9 cellular contexts compared by ENCODE assay signal in the genomic region with DNA sequence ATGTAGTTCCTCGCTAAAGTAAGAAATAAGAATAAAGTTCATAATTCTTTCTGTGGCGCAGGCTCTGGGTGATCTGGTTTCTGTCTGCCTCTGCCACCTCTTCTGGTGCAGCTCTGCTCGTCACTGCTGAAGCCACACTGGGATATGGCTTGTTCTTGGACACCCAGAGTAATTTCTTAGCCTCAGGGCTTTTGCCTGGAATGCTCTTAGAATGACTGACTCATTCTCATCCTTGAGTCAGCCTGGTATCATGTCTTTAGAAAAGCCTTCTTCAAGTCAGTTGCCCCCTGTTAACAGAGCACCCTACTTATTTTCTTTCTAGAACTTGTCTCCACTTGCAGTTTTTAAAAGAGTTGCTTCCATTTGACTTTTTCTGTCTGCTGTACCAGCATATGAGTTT. TPM values are rescaled to one million over a fixed set of nuclear protein-coding genes. Genes with fewer than 3 reads are reported as not detected.
DNase-seq lines count a peak whose midpoint lies in the region; ATAC-seq and TF ChIP-seq lines count a peak whose summit lies in the region.
"Had no signal": no experiment of that assay in that cellular context is flagged by ENCODE, and none has a peak within 500 bp of the region (broad histone marks: within the 10 kb centered on the region; RNA-seq: fewer than 3 reads in every experiment).

No MANE protein-coding gene starts in this region.

- H3K36me3 Mint-ChIP-seq in brain (peaks cover 57% of the 10 kb centered on the region), natural killer cell (no peaks in the 10 kb centered on the region)

- H3K4me1 Mint-ChIP-seq in brain: peaks cover 38% of the 10 kb centered on the region
- H3K4me1 Mint-ChIP-seq in natural killer cell: peaks cover 38 to 57% of the 10 kb centered on the region in 2 donors

- no peak overlapping the region for H3K4me3 ChIP-seq in SJCRH30

- no peak overlapping the region for H3K27ac ChIP-seq in SJCRH30

- DNase-seq in Caki2 (ENCODE audit: low read depth) (peak; percentile 17), M059J (ENCODE audit: low read depth) (peak; percentile 99), natural killer cell (no peak), SJCRH30 (no peak), NCI-H187 (lab: John Stamatoyannopoulos, UW) (no peak)
- no peak for DNase-seq in central memory CD4-positive, alpha-beta T cell
- DNase-seq: activated gamma-delta T cell treated with Interleukin-2 at 50 U/mL for 16 hours had no signal

- TF ChIP-seq CTCF in brain (conservative IDR thresholded peaks at IDR 0.05) (no peak), natural killer cell (IDR thresholded peaks at IDR 0.05) (no peak)

- H3K27ac Mint-ChIP-seq in brain: peak overlapping the region in 3 of 5 experiments; percentile 10 to 47 (median 14)
- H3K27ac Mint-ChIP-seq in natural killer cell: peak overlapping the region; percentile 90 to 96

- intact Hi-C loops in natural killer cell (cut with micrococcal nuclease): loop anchor here (5.0 kb wide), 1 partner anchor 116 kb away; a partner anchor contains a TSS

- H3K27me3 Mint-ChIP-seq in brain: peaks cover 5% of the 10 kb centered on the region
- H3K27me3 Mint-ChIP-seq in natural killer cell (ENCODE audit: low read depth in 2 of 2): no peaks in the 10 kb centered on the region

- peaks cover 43% of the 10 kb centered on the region for H3K36me3 ChIP-seq in SJCRH30

- H3K4me3 Mint-ChIP-seq in brain: peak overlapping the region; percentile 94 to 99 (median 95)
- peak overlapping the region; percentile 6 for H3K4me3 Mint-ChIP-seq in natural killer cell

- no peaks in the 10 kb centered on the region for H3K27me3 ChIP-seq in SJCRH30

- no peaks in the 10 kb centered on the region for H3K9me3 ChIP-seq in SJCRH30 (replicated peaks)

- H3K9me3 Mint-ChIP-seq in brain (peaks cover 0 to 9% (median 3%) of the 10 kb centered on the region in 5 experiments), natural killer cell (no peaks in the 10 kb centered on the region)

- H3K4me1 ChIP-seq in SJCRH30: peaks cover 14% of the 10 kb centered on the region; the same call in 1 of the 2 replicates

- in situ Hi-C loops in Caki2 (cut with HindIII; ENCODE audit: low pct_unique_long_range_greater_than_20kb, low sequenced_read_pairs): no loop called here

- ATAC-seq in natural killer cell: no peak
- ATAC-seq in GM21390 (IDR thresholded peaks at IDR 0.05; ENCODE audit: unreplicated experiment): no peak

RNA-seq across cellular contexts. Expression of a gene that starts 2.0 kb away (rescaled TPM):
- 5.3 and 11.8 TPM in 2 replicates for total RNA-seq in Caki2 (2014; rRNA removed; shearing (Covaris generic); ENCODE audit: low replicate concordance)
- total RNA-seq in M059J (2014; rRNA removed; shearing (Covaris generic)): 5.7 and 12.3 TPM in 2 replicates
- 5.1 TPM for polyA plus RNA-seq in brain (ENCODE audit: insufficient read depth, low read depth, low replicate concordance)
- 10 to 100 TPM; 24.4 to 37.4 (median 27.8) TPM for total RNA-seq in natural killer cell
- 21.2 and 22.0 TPM in 2 replicates for total RNA-seq in SJCRH30 (2014; rRNA removed; shearing (Covaris generic))

RNA-seq across cellular contexts. Expression of a gene that starts 20.7 kb away (rescaled TPM):
- not detected in 2 replicates for total RNA-seq in Caki2 (2014; rRNA removed; shearing (Covaris generic); ENCODE audit: low replicate concordance)
- 0.20 and 0.62 TPM in 2 replicates for total RNA-seq in M059J (2014; rRNA removed; shearing (Covaris generic))
- 2.7 TPM for polyA plus RNA-seq in brain (ENCODE audit: insufficient read depth, low read depth, low replicate concordance)
- 1 to 10 TPM; 1.4 to 2.5 (median 2.0) TPM for total RNA-seq in natural killer cell
- 0.32 and 0.61 TPM in 2 replicates for total RNA-seq in SJCRH30 (2014; rRNA removed; shearing (Covaris generic))

Comparison
In these comparisons a context has a peak if more than half of its experiments do, and no peak if none do; other contexts are left out.
1. DNase-seq: peak in Caki2 (single experiment) and M059J (single experiment); none in natural killer cell (single experiment), central memory CD4-positive, alpha-beta T cell (single experiment), SJCRH30 (0 of 2) and NCI-H187 (0 of 2).